2 cellular contexts compared by ENCODE assay signal in the genomic region with DNA sequence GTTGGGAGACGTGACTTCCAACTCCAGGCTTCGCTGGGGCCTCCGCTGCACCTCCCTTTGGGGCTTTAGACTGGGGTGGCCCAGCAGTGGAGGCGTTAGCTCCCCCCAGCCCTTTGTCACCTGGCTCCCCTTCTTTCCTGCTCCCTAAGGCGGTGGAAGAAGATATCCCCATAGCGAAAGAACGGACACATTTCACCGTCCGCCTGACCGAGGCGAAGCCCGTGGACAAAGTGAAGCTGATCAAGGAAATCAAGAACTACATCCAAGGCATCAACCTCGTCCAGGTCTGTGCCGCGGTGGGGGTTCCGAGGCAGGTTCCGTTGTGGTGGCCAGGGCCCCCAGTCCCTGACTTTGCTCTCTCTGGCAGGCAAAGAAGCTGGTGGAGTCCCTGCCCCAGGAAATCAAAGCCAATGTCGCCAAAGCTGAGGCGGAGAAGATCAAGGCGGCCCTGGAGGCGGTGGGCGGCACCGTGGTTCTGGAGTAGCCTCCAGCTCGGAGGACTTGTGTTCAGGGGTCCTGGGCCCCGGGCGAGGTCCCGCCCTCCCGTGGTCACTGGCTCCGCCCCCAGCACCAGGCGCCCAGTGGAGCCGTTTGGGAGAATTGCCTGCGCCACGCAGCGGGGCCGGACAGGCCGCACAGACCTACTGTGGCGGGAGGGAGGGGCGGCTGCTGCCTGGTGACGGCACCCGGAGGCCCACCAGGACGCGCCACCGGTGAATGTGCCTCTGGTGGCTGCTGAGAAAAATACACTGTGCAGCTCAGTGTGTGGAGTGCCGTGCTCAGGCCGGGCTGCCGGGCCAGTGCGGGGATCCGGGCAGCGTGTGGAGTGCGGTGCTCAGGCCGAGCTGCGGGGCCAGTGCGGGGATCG.
TF ChIP-seq lines count a peak whose summit lies in the region.

No MANE protein-coding gene starts in this region.

TF ChIP-seq in SK-N-SH, 30 proteins besides CTCF, POLR2A, EP300 and RAD21:
- no peak for TF ChIP-seq EZH2phosphoT487 (IDR thresholded peaks at IDR 0.05; ENCODE audit: borderline replicate concordance, low read depth)
- TF ChIP-seq RXRA (IDR thresholded peaks at IDR 0.05; ENCODE audit: borderline replicate concordance, low read depth), result no peak
- TF ChIP-seq RFX5 (IDR thresholded peaks at IDR 0.05; ENCODE audit: low read length), result no peak
- TF ChIP-seq USF2 (IDR thresholded peaks at IDR 0.05; ENCODE audit: borderline replicate concordance, low read depth, low read length), result no peak
- TF ChIP-seq TAF1 (IDR thresholded peaks at IDR 0.05; ENCODE audit: borderline replicate concordance, low read depth, low read length), result no peak
- TF ChIP-seq FOXJ3 (CRISPR knock-in tag; IDR thresholded peaks at IDR 0.05), result no peak
- TF ChIP-seq FOXM1 (IDR thresholded peaks at IDR 0.05; ENCODE audit: low read depth), result no peak
- no peak for TF ChIP-seq YY1 (IDR thresholded peaks at IDR 0.05; ENCODE audit: low read depth)
TF ChIP-seq in SK-N-SH: peak in this region for 0.

TF ChIP-seq in HEK293, 187 proteins besides CTCF, POLR2A, EP300 and RAD21:
- TF ChIP-seq ZNF350 (tag by site-specific recombination; IDR thresholded peaks at IDR 0.05), result no peak
- TF ChIP-seq ZNF600 (tag by site-specific recombination; IDR thresholded peaks at IDR 0.05), result no peak
- no peak for TF ChIP-seq ZNF184 (tag by site-specific recombination; IDR thresholded peaks at IDR 0.05)
- TF ChIP-seq, protein P1, sequence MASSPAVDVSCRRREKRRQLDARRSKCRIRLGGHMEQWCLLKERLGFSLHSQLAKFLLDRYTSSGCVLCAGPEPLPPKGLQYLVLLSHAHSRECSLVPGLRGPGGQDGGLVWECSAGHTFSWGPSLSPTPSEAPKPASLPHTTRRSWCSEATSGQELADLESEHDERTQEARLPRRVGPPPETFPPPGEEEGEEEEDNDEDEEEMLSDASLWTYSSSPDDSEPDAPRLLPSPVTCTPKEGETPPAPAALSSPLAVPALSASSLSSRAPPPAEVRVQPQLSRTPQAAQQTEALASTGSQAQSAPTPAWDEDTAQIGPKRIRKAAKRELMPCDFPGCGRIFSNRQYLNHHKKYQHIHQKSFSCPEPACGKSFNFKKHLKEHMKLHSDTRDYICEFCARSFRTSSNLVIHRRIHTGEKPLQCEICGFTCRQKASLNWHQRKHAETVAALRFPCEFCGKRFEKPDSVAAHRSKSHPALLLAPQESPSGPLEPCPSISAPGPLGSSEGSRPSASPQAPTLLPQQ (tag by site-specific recombination; IDR thresholded peaks at IDR 0.05), result no peak
- no peak for TF ChIP-seq HOXD13 (CRISPR knock-in tag; IDR thresholded peaks at IDR 0.05; ENCODE audit: borderline replicate concordance)
- TF ChIP-seq ZSCAN16 (tag by site-specific recombination; IDR thresholded peaks at IDR 0.05), result no peak
- TF ChIP-seq GFI1B (tag by site-specific recombination; IDR thresholded peaks at IDR 0.05), result no peak
- TF ChIP-seq ZNF148 (tag by site-specific recombination; IDR thresholded peaks at IDR 0.05; ENCODE audit: borderline replicate concordance), result no peak
- TF ChIP-seq REPIN1 (tag by site-specific recombination; IDR thresholded peaks at IDR 0.05; ENCODE audit: low read depth), result no peak
- no peak for TF ChIP-seq ZNF629 (tag by site-specific recombination; IDR thresholded peaks at IDR 0.05)
- TF ChIP-seq PRDM2 (tag by site-specific recombination; IDR thresholded peaks at IDR 0.05; ENCODE audit: borderline replicate concordance), result no peak
- no peak for TF ChIP-seq ZNF513 (tag by site-specific recombination; IDR thresholded peaks at IDR 0.05)
- TF ChIP-seq SP3 (tag by site-specific recombination; IDR thresholded peaks at IDR 0.05), result no peak
- TF ChIP-seq ZNF140 (tag by site-specific recombination; IDR thresholded peaks at IDR 0.05), result no peak
- TF ChIP-seq ZNF664 (tag by site-specific recombination; IDR thresholded peaks at IDR 0.05), result no peak
- no peak for TF ChIP-seq ZNF830 (tag by site-specific recombination; IDR thresholded peaks at IDR 0.05; ENCODE audit: low read depth)
- no peak for TF ChIP-seq ZNF121 (tag by site-specific recombination; IDR thresholded peaks at IDR 0.05)
- no peak for TF ChIP-seq RBAK (tag by site-specific recombination; IDR thresholded peaks at IDR 0.05)
